ENCODE assay signal across 27 cellular contexts in the genomic region with DNA sequence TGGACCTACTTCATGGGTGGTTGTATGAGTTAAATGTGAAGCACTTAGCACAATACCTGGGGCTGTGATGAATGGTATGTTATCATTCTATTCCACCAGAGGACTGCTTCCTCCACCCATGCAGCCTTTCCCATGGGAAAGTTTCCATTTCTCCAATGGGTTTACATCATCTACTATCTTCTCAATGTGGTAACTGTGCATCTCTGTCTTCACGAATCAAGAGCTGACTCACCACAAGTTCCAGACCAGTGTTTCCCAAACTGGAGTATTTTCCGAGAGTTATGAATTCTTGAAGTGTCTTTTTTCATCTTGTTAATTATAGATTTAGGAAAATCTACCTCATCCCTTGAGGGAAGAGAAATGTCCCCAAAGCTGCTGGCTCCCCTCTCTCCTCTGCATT.
"Had no signal": no experiment of that assay in that cellular context is flagged by ENCODE, and none has a peak within 500 bp of the region (broad histone marks: within the 10 kb centered on the region; RNA-seq: fewer than 3 reads in every experiment).

No MANE protein-coding gene starts in this region.

- H3K4me3 Mint-ChIP-seq: activated CD4-positive, alpha-beta T cell treated with anti-CD3 and anti-CD28 coated beads, Interleukin-2, amount 10 ng/mL, durations not matched to agents 7 days and 5 days; activated CD8-positive, alpha-beta T cell treated with anti-CD3 and anti-CD28 coated beads for 36 hours; activated T-cell treated with anti-CD3 and anti-CD28 coated beads, Interleukin-2, amount 50 U/mL, for 4 hours; activated T-helper 17 cell treated with anti-CD3 and anti-CD28 coated beads, Interleukin-2, amount 50 U/mL, for 72 hours; nephron; stimulated activated memory B cell treated with anti-CD40 and anti-IgM and Interleukin-4, amounts not matched to agents 10 μg/mL and 1 μg/mL and 100 μg/mL, for 72 hours; stimulated activated naive CD8-positive, alpha-beta T cell treated with anti-CD3 and anti-CD28 coated beads, Interleukin-15, amount 100 ng/mL, for 72 hours; T-helper 17 cell had no signal

- DNase-seq: activated CD4-positive, alpha-beta T cell treated with anti-CD3 and anti-CD28 coated beads for 1 hour; activated CD4-positive, alpha-beta T cell treated with anti-CD3 and anti-CD28 coated beads, Interleukin-2, amount 10 ng/mL, durations not matched to agents 7 days and 5 days; activated CD8-positive, alpha-beta T cell treated with anti-CD3 and anti-CD28 coated beads for 36 hours; activated gamma-delta T cell treated with Interleukin-2 at 50 U/mL for 16 hours; activated naive CD4-positive, alpha-beta T cell treated with anti-CD3 and anti-CD28 coated beads, Interleukin-2, amount 50 U/mL, for 16 hours; activated T-cell treated with anti-CD3 and anti-CD28 coated beads, Interleukin-2, amount 50 U/mL, for 4 hours; central memory CD4-positive, alpha-beta T cell; foreskin keratinocyte; heart right ventricle; left ventricle myocardium inferior; right lobe of liver; stimulated activated CD4-positive, alpha-beta T cell treated with anti-CD3 and anti-CD28 coated beads, Interleukin-4, amount 100 ng/mL, for 4 hours; stimulated activated CD8-positive, alpha-beta memory T cell treated with anti-CD3 and anti-CD28 coated beads, Interleukin-4, amount 100 ng/mL, for 48 hours; stimulated activated naive CD8-positive, alpha-beta T cell treated with anti-CD3 and anti-CD28 coated beads, Interleukin-15, amount 100 ng/mL, for 72 hours; substantia nigra; T-helper 17 cell; T1000; thyroid gland had no signal

- H3K27ac Mint-ChIP-seq: activated CD4-positive, alpha-beta T cell treated with anti-CD3 and anti-CD28 coated beads, Interleukin-2, amount 10 ng/mL, durations not matched to agents 7 days and 5 days; activated CD8-positive, alpha-beta T cell treated with anti-CD3 and anti-CD28 coated beads for 36 hours; nephron; stimulated activated memory B cell treated with anti-CD40 and anti-IgM and Interleukin-4, amounts not matched to agents 10 μg/mL and 1 μg/mL and 100 μg/mL, for 72 hours; T-helper 17 cell had no signal

- H3K4me1 ChIP-seq: breast epithelium, foreskin keratinocyte, heart right ventricle, left ventricle myocardium inferior, right lobe of liver, thyroid gland, upper lobe of left lung, vagina had no signal

- H3K27ac ChIP-seq: breast epithelium, foreskin keratinocyte, heart right ventricle, left ventricle myocardium inferior, neutrophil, right lobe of liver, skin epidermis, thyroid gland, upper lobe of left lung, vagina had no signal

- H3K27me3 ChIP-seq: breast epithelium, foreskin keratinocyte, neutrophil, right lobe of liver, thyroid gland, upper lobe of left lung, vagina had no signal

- H3K9me3 Mint-ChIP-seq: activated CD4-positive, alpha-beta T cell treated with anti-CD3 and anti-CD28 coated beads, Interleukin-2, amount 10 ng/mL, durations not matched to agents 7 days and 5 days; activated CD8-positive, alpha-beta T cell treated with anti-CD3 and anti-CD28 coated beads for 36 hours; activated T-cell treated with anti-CD3 and anti-CD28 coated beads, Interleukin-2, amount 50 U/mL, for 4 hours; activated T-helper 17 cell treated with anti-CD3 and anti-CD28 coated beads, Interleukin-2, amount 50 U/mL, for 72 hours; stimulated activated memory B cell treated with anti-CD40 and anti-IgM and Interleukin-4, amounts not matched to agents 10 μg/mL and 1 μg/mL and 100 μg/mL, for 72 hours; stimulated activated naive CD8-positive, alpha-beta T cell treated with anti-CD3 and anti-CD28 coated beads, Interleukin-15, amount 100 ng/mL, for 72 hours had no signal

- H3K36me3 Mint-ChIP-seq: stimulated activated memory B cell treated with anti-CD40 and anti-IgM and Interleukin-4, amounts not matched to agents 10 μg/mL and 1 μg/mL and 100 μg/mL, for 72 hours had no signal

- H3K9me3 ChIP-seq: breast epithelium, heart right ventricle, left ventricle myocardium inferior, neutrophil, right lobe of liver, thyroid gland, upper lobe of left lung, vagina had no signal

- H3K4me1 Mint-ChIP-seq: activated T-helper 17 cell treated with anti-CD3 and anti-CD28 coated beads, Interleukin-2, amount 50 U/mL, for 72 hours had no signal

- H3K4me3 ChIP-seq: breast epithelium, heart right ventricle, left ventricle myocardium inferior, lung, right lobe of liver, skin epidermis, thyroid gland, upper lobe of left lung, vagina had no signal

- H3K36me3 ChIP-seq: breast epithelium, heart right ventricle, left ventricle myocardium inferior, neutrophil, right lobe of liver, thyroid gland, upper lobe of left lung, vagina had no signal
